ENCODE assay signal across 10 cellular contexts in the genomic region with DNA sequence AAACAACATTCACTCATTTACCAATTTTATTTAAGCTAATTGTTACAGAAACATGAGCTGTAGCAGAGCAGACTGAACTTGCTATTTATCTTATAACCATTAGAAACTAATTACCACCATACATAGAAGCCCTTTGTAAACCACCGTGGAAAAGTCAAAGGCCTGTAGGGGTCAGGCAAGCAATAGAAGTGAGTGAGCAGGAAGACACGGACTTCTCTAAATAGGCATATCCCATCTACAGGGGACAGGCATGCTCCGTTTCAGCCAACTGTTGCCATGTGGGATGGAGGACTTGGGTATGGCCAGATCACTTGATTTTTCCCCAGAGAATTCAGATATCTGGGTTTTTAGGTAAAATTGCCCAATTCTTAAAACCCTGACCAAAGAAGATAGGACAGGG. TPM values are rescaled to one million over a fixed set of nuclear protein-coding genes. Genes with fewer than 3 reads are reported as not detected.
DNase-seq lines count a peak whose midpoint lies in the region; ATAC-seq, FAIRE-seq and TF ChIP-seq lines count a peak whose summit lies in the region.
"Had no signal": no experiment of that assay in that cellular context is flagged by ENCODE, and none has a peak within 500 bp of the region (broad histone marks: within the 10 kb centered on the region; RNA-seq: fewer than 3 reads in every experiment).

No MANE protein-coding gene starts in this region.

- TF ChIP-seq POLR2A in A549 (IDR thresholded peaks at IDR 0.05; ENCODE audit: low read length) (no peak), heart left ventricle (IDR thresholded peaks at IDR 0.05) (no peak), sigmoid colon (IDR thresholded peaks at IDR 0.05) (no peak)

- no peak overlapping the region for H3K4me2 ChIP-seq in A549

- H3K4me1 ChIP-seq in A549 (no peaks in the 10 kb centered on the region), Panc1 (ENCODE audit: control insufficient read depth, insufficient read depth, low read length) (no peaks in the 10 kb centered on the region), heart left ventricle (peaks cover 0 to 7% (median 0%) of the 10 kb centered on the region in 12 donors), sigmoid colon (peaks cover 0 to 32% (median 22%) of the 10 kb centered on the region in 4 donors)

- H3K36me3 ChIP-seq in Panc1 (ENCODE audit: control insufficient read depth, insufficient read depth, low read length) (no peaks in the 10 kb centered on the region), heart left ventricle (no peaks in the 10 kb centered on the region), sigmoid colon (no peaks in the 10 kb centered on the region)

- in situ Hi-C loops in Panc1 (cut with HindIII; ENCODE audit: low pct_unique_long_range_greater_than_20kb, low sequenced_read_pairs): no loop called here

- CTCF ChIA-PET in A549 (lab: Yijun Ruan, JAX) (interaction anchor here (1.9 to 3.3 kb wide), 2 partner anchors 12 to 639 kb away, joined by 6 to 17 read pairs; no protein-coding TSS in a partner anchor), Panc1 (lab: Charles Lee) (no interaction called here)

- peak; percentile 30 to 40; a peak in 3 of 5 replicates for TF ChIP-seq RAD21 in A549 (conservative IDR thresholded peaks at IDR 0.05 in 1 of 2, IDR thresholded peaks at IDR 0.05 in 1 of 2)

- WGBS in A549 (ENCODE audit: missing lambda C conversion rate): 31% methylated on average over 3 of the region's 3 CpGs
- WGBS in heart left ventricle, 4 donors: 11 to 17% (median 14%) methylated on average over 3 of the region's 3 CpGs
- WGBS in sigmoid colon, 2 donors: 24 to 33% methylated on average over 3 of the region's 3 CpGs

- TF ChIP-seq CTCF in A549 (IDR thresholded peaks at IDR 0.05) (peak; percentile 38), Panc1 (IDR thresholded peaks at IDR 0.05) (peak; percentile 47), heart left ventricle (IDR thresholded peaks at IDR 0.05) (peak in 11 of 12 donors; percentile 10 to 48 (median 35)), sigmoid colon (IDR thresholded peaks at IDR 0.05) (peak in 2 of 4 experiments; percentile 20 to 30)

- H3K4me3 ChIP-seq in A549: no peak overlapping the region
- no peak overlapping the region for H3K4me3 ChIP-seq in Panc1 (ENCODE audit: low read depth in 2 of 2, low read length in 2 of 2)
- no peak overlapping the region for H3K4me3 ChIP-seq in heart left ventricle
- H3K4me3 ChIP-seq in sigmoid colon: no peak overlapping the region

- peak; percentile 18 for FAIRE-seq in A549 (lab: Jason Lieb, UNC)
- FAIRE-seq: islet of Langerhans had no signal

- H3K27me3 ChIP-seq in Panc1 (ENCODE audit: control insufficient read depth, insufficient read depth, low read length): no peaks in the 10 kb centered on the region; the same call in 1 of the 2 replicates
- no peaks in the 10 kb centered on the region for H3K27me3 ChIP-seq in heart left ventricle
- no peaks in the 10 kb centered on the region for H3K27me3 ChIP-seq in sigmoid colon

- ATAC-seq in A549 (peak; percentile 74 to 79), GM18909 (IDR thresholded peaks at IDR 0.05; ENCODE audit: poor library complexity, unreplicated experiment) (peak; percentile 32), Panc1 (peak; percentile 78), heart left ventricle (peak in 3 of 4 donors; percentile 68 to 73 (median 73)), HG02870 (IDR thresholded peaks at IDR 0.05; ENCODE audit: unreplicated experiment) (no peak)

- H3K9me3 ChIP-seq in A549 (no peaks in the 10 kb centered on the region), Panc1 (ENCODE audit: control insufficient read depth, insufficient read depth, low read depth, low read length) (no peaks in the 10 kb centered on the region), heart left ventricle (no peaks in the 10 kb centered on the region), sigmoid colon (no peaks in the 10 kb centered on the region)

- DNase-seq in A549 (ENCODE audit: low read depth in 1 of 2, low spot score in 1 of 2) (peak in 1 of 2 experiments; percentile 29), Panc1 (ENCODE audit: low read depth, low spot score) (no peak), heart left ventricle (peak in 1 of 5 donors; percentile 19), DMS79 treated with DMSO at 0.1 percent for 48 hours (lab: John Stamatoyannopoulos, UW) (no peak), sigmoid colon (no peak), NCI-H2171 treated with DMSO at 0.1 percent for 48 hours (lab: John Stamatoyannopoulos, UW) (no peak)
- DNase-seq: stimulated activated naive B cell treated with anti-CD40 and anti-IgM and Interleukin-4, amounts not matched to agents 10 μg/mL and 1 μg/mL and 100 μg/mL, for 72 hours had no signal

- BruUV-seq in Panc1 (replicated peaks; lab: Mats Ljungman, UMichigan): no TSS peak

- POLR2A ChIA-PET in A549 (lab: Yijun Ruan, JAX) (no interaction called here), Panc1 (lab: Charles Lee) (interaction anchor here (0.5 kb wide), 1 partner anchor 748 kb away, joined by 5 read pairs; no protein-coding TSS in a partner anchor)

- TF ChIP-seq EP300 in A549 (IDR thresholded peaks at IDR 0.05): no peak
- no peak for TF ChIP-seq EP300 in sigmoid colon (IDR thresholded peaks at IDR 0.05)

- intact Hi-C loops in Panc1 (cut with micrococcal nuclease; ENCODE audit: unreplicated experiment) (loop anchor here (5.0 to 10.0 kb wide), 2 partner anchors 315 to 1283 kb away; no protein-coding TSS in a partner anchor), heart left ventricle (cut with DNase I) (loop anchor here (2.0 to 10.0 kb wide), 11 partner anchors 143 to 935 kb away; a partner anchor contains a TSS), sigmoid colon (cut with DNase I) (loop anchor here (5.0 to 10.0 kb wide), 3 partner anchors 203 to 520 kb away; a partner anchor contains a TSS)

- H3K27ac ChIP-seq in A549 (no peak overlapping the region), Panc1 (ENCODE audit: low read length) (no peak overlapping the region), heart left ventricle (no peak overlapping the region), sigmoid colon (peak overlapping the region in 1 of 4 donors; percentile 56)

TF ChIP-seq in A549, 52 proteins besides CTCF, POLR2A, EP300 and RAD21:
- no peak for TF ChIP-seq RARB (CRISPR knock-in tag; IDR thresholded peaks at IDR 0.05)
- TF ChIP-seq, protein P1, sequence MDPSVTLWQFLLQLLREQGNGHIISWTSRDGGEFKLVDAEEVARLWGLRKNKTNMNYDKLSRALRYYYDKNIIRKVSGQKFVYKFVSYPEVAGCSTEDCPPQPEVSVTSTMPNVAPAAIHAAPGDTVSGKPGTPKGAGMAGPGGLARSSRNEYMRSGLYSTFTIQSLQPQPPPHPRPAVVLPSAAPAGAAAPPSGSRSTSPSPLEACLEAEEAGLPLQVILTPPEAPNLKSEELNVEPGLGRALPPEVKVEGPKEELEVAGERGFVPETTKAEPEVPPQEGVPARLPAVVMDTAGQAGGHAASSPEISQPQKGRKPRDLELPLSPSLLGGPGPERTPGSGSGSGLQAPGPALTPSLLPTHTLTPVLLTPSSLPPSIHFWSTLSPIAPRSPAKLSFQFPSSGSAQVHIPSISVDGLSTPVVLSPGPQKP (IDR thresholded peaks at IDR 0.05; ENCODE audit: low read depth, low read length): no peak
- no peak for TF ChIP-seq CHD4 (IDR thresholded peaks at IDR 0.05; ENCODE audit: borderline replicate concordance)
- no peak for TF ChIP-seq CBX8 (IDR thresholded peaks at IDR 0.05)
- TF ChIP-seq RNF2 (IDR thresholded peaks at IDR 0.05; ENCODE audit: borderline replicate concordance, low read depth): no peak
- no peak for TF ChIP-seq JUNB (IDR thresholded peaks at IDR 0.05)
- TF ChIP-seq FOSL2 (IDR thresholded peaks at IDR 0.05): no peak
- no peak for TF ChIP-seq FOSL2 (CRISPR knock-in tag; IDR thresholded peaks at IDR 0.05)

RNA-seq across cellular contexts. Expression of a gene that starts 44.8 kb away (rescaled TPM):
- polyA plus RNA-seq in A549 (2011; rRNA removed): 80.4 and 82.2 TPM in 2 replicates
- polyA plus RNA-seq in A549 (2012; cell fraction: cytosol; rRNA removed): 21.0 and 24.8 TPM in 2 replicates
- 14.6 and 25.9 TPM in 2 replicates for polyA plus RNA-seq in A549 (2012; cell fraction: nucleus; rRNA removed)
- polyA plus RNA-seq in A549 (2017; fragmentation: RNase III; extraction: RNeasy Plus Mini Kit Qiagen cat#74134 plus additional on column Dnase treatment): 38.8 to 45.0 TPM (median 40.7 TPM) in 3 replicates
- 95.6 and 103 TPM in 2 replicates for polyA minus RNA-seq in A549 (2011; rRNA and poly(A)+ RNA removed)
- total RNA-seq in Panc1 (2021; ENCODE audit: unreplicated experiment): 48.7 TPM
- 33.9 TPM for polyA plus RNA-seq in Panc1 (2012; ENCODE audit: insufficient read length)
- total RNA-seq in heart left ventricle: 10 to 100 TPM; 11.5 to 37.7 (median 23.5) TPM
- polyA plus RNA-seq in heart left ventricle: 10 to 100 TPM; 10.3 to 17.7 TPM
- total RNA-seq in sigmoid colon: 10 to 100 TPM; 19.3 to 30.7 (median 29.2) TPM
- 10 to 100 TPM; 22.4 to 32.1 (median 28.8) TPM for polyA plus RNA-seq in sigmoid colon
